Comparison of ENCODE assay signal across 8 cellular contexts in genomic region chr1:40668769-40669525, GRCh38. TPM values are rescaled to one million over a fixed set of nuclear protein-coding genes. Genes with fewer than 3 reads are reported as not detected.
DNase-seq lines count a peak whose midpoint lies in the region; ATAC-seq and TF ChIP-seq lines count a peak whose summit lies in the region.

No MANE protein-coding gene starts in this region.

- peak; percentile 80 for DNase-seq in activated T-cell treated with anti-CD3 and anti-CD28 coated beads for 1 hour (ENCODE audit: low read depth)
- peak; percentile 57 for DNase-seq in epidermal melanocyte (ENCODE audit: insufficient read length, low spot score)
- DNase-seq in myocyte (ENCODE audit: low read depth), result peak; percentile 83
- peak; percentile 74 for DNase-seq in stimulated activated CD8-positive, alpha-beta memory T cell treated with anti-CD3 and anti-CD28 coated beads, Interleukin-7, amount 100 ng/mL, for 24 hours (ENCODE audit: low read depth)

- TF ChIP-seq CTCF in OCI-LY1 (IDR thresholded peaks at IDR 0.05; ENCODE audit: low read length), result peak; percentile 80

- peak overlapping the region; percentile 70 to 98 (median 83) for H3K4me2 ChIP-seq in BLaER1 treated with 17β-estradiol and CSF1 and Interleukin-3, amounts not matched to agents 10 nM and 100 nM
- H3K4me2 ChIP-seq in OCI-LY1 (ENCODE audit: low read length), result peak overlapping the region; percentile 59

- no peaks in the 10 kb centered on the region for H3K27me3 ChIP-seq in BLaER1 treated with 17β-estradiol and CSF1 and Interleukin-3, amounts not matched to agents 10 nM and 100 nM
- H3K27me3 ChIP-seq in HUES64 (ENCODE audit: insufficient read depth, low read length), result no peaks in the 10 kb centered on the region
- no peaks in the 10 kb centered on the region for H3K27me3 ChIP-seq in OCI-LY1 (ENCODE audit: insufficient read depth, low read length)

- peaks cover 0 to 9% (median 0%) of the 10 kb centered on the region in 11 experiments; a peak in 8 of 22 replicates for H4K20me1 ChIP-seq in BLaER1 treated with 17β-estradiol and CSF1 and Interleukin-3, amounts not matched to agents 10 nM and 100 nM
- no peaks in the 10 kb centered on the region for H4K20me1 ChIP-seq in OCI-LY1 (ENCODE audit: insufficient read depth, low read length)

- H3F3A ChIP-seq in OCI-LY1 (ENCODE audit: insufficient read depth, low read length), result no peaks in the 10 kb centered on the region

- H2AFZ ChIP-seq in OCI-LY1 (ENCODE audit: low read length), result no peak overlapping the region

- H3K9me2 ChIP-seq in OCI-LY1 (ENCODE audit: low read depth, low read length), result no peaks in the 10 kb centered on the region

- H3K36me3 ChIP-seq in BLaER1 treated with 17β-estradiol and CSF1 and Interleukin-3, amounts not matched to agents 10 nM and 100 nM, result no peaks in the 10 kb centered on the region
- H3K36me3 ChIP-seq in HUES64 (ENCODE audit: insufficient read depth, low read length) (no peaks in the 10 kb centered on the region), OCI-LY1 (ENCODE audit: insufficient read depth, low read length) (no peaks in the 10 kb centered on the region)

- peaks cover 18 to 46% (median 33%) of the 10 kb centered on the region in 10 experiments for H3K4me1 ChIP-seq in BLaER1 treated with 17β-estradiol and CSF1 and Interleukin-3, amounts not matched to agents 10 nM and 100 nM
- peaks cover 9% of the 10 kb centered on the region; the same call in 1 of the 2 replicates for H3K4me1 ChIP-seq in HUES64 (ENCODE audit: insufficient read depth, low read length)
- H3K4me1 ChIP-seq in OCI-LY1 (ENCODE audit: insufficient read depth, low read length, severe bottlenecking), result peaks cover 24% of the 10 kb centered on the region

- H3K4me3 ChIP-seq in BLaER1 treated with 17β-estradiol and CSF1 and Interleukin-3, amounts not matched to agents 10 nM and 100 nM, result peak overlapping the region in 5 of 10 experiments; percentile 39 to 59 (median 45); a peak in 10 of 20 replicates
- peak overlapping the region; percentile 47 for H3K4me3 ChIP-seq in HUES64 (ENCODE audit: low read length)
- peak overlapping the region; percentile 46 for H3K4me3 ChIP-seq in OCI-LY1 (ENCODE audit: low read depth, low read length, poor library complexity, severe bottlenecking)

- H3K9ac ChIP-seq in BLaER1 treated with 17β-estradiol and CSF1 and Interleukin-3, amounts not matched to agents 10 nM and 100 nM, result peak overlapping the region in 1 of 11 experiments; percentile 41; a peak in 1 of 22 replicates
- H3K9ac ChIP-seq in HUES64 (ENCODE audit: low read depth, low read length) (no peak overlapping the region), OCI-LY1 (ENCODE audit: low read length) (peak overlapping the region; percentile 37; the same call in 1 of the 2 replicates)

- no peaks in the 10 kb centered on the region for H3K79me2 ChIP-seq in OCI-LY1 (ENCODE audit: insufficient read depth, low read length)

- ATAC-seq in GM19395 (IDR thresholded peaks at IDR 0.05; ENCODE audit: unreplicated experiment), result peak; percentile 64

- peak overlapping the region in 2 of 11 experiments; percentile 22 to 26; a peak in 1 of 22 replicates for H3K27ac ChIP-seq in BLaER1 treated with 17β-estradiol and CSF1 and Interleukin-3, amounts not matched to agents 10 nM and 100 nM
- H3K27ac ChIP-seq in HUES64 (ENCODE audit: low read depth, low read length) (no peak overlapping the region), OCI-LY1 (ENCODE audit: low read depth, low read length, poor library complexity, severe bottlenecking) (no peak overlapping the region)

- no peaks in the 10 kb centered on the region for H3K9me3 ChIP-seq in BLaER1 treated with 17β-estradiol and CSF1 and Interleukin-3, amounts not matched to agents 10 nM and 100 nM (replicated peaks in 1 of 11)
- H3K9me3 ChIP-seq in HUES64 (ENCODE audit: insufficient read depth, low read depth, low read length) (no peaks in the 10 kb centered on the region), OCI-LY1 (ENCODE audit: low read length) (no peaks in the 10 kb centered on the region)

- WGBS in HUES64, result 14% methylated on average over 20 of the region's 21 CpGs

RNA-seq across cellular contexts. Expression of gene RIMS3, which starts 3.5 kb away (rescaled TPM):
- polyA plus RNA-seq in HUES64 (2013, experiment 1 of 2), result 7.3 TPM
- polyA plus RNA-seq in HUES64 (2013, experiment 2 of 2), result 11.2 TPM
- total RNA-seq in myocyte, result 13.7 and 31.0 TPM in 2 replicates
- polyA plus RNA-seq in myocyte (2012), result 4.4 TPM

RNA-seq across cellular contexts. Expression of gene NFYC, which starts 22.6 kb away (rescaled TPM):
- polyA plus RNA-seq in HUES64 (2013, experiment 1 of 2), result 44.5 TPM
- 43.1 TPM for polyA plus RNA-seq in HUES64 (2013, experiment 2 of 2)
- 42.2 and 46.8 TPM in 2 replicates for total RNA-seq in myocyte
- 44.2 TPM for polyA plus RNA-seq in myocyte (2012)
